In genomic region chr2:85797959-85798358, GRCh38 we compare ENCODE assay signal across 9 cellular contexts. TPM values are rescaled to one million over a fixed set of nuclear protein-coding genes. Genes with fewer than 3 reads are reported as not detected.
DNase-seq lines count a peak whose midpoint lies in the region; ATAC-seq and TF ChIP-seq lines count a peak whose summit lies in the region.
"Had no signal": no experiment of that assay in that cellular context is flagged by ENCODE, and none has a peak within 500 bp of the region (broad histone marks: within the 10 kb centered on the region; RNA-seq: fewer than 3 reads in every experiment).

No MANE protein-coding gene starts in this region.

- H3K9ac ChIP-seq in KMS-11 (no peak overlapping the region), mammary epithelial cell (ENCODE audit: insufficient read depth, low read length) (no peak overlapping the region)

- H4K20me1 ChIP-seq in KMS-11 (ENCODE audit: insufficient read depth) (no peaks in the 10 kb centered on the region), mammary epithelial cell (ENCODE audit: insufficient read depth, low read length) (no peaks in the 10 kb centered on the region)

- intact Hi-C loops in mammary epithelial cell (cut with micrococcal nuclease), result no loop called here

- dilution Hi-C loops in mammary epithelial cell (cut with HindIII; ENCODE audit: low sequenced_read_pairs), result no loop called here

- H3K4me1 ChIP-seq in KMS-11 (ENCODE audit: low read depth, poor library complexity, severe bottlenecking) (peaks cover 15% of the 10 kb centered on the region), mammary epithelial cell (ENCODE audit: insufficient read depth, low read length) (peaks cover 10% of the 10 kb centered on the region)

- H3K36me3 ChIP-seq in KMS-11 (ENCODE audit: insufficient read depth) (no peaks in the 10 kb centered on the region), mammary epithelial cell (ENCODE audit: insufficient read depth, low read length) (no peaks in the 10 kb centered on the region)

- no TSS peak for BruUV-seq in mammary epithelial cell (replicated peaks; lab: Mats Ljungman, UMichigan)

- H2AFZ ChIP-seq in KMS-11 (ENCODE audit: low read depth) (no peak overlapping the region), mammary epithelial cell (ENCODE audit: low read depth, low read length) (no peak overlapping the region)

- no peak overlapping the region for H3K4me2 ChIP-seq in KMS-11
- H3K4me2 ChIP-seq in mammary epithelial cell (ENCODE audit: insufficient read depth, low read depth, low read length), result no peak overlapping the region

- in situ Hi-C loops in mammary epithelial cell (cut with MboI; ENCODE audit: low sequenced_read_pairs in 2 of 2), result no loop called here

- WGBS in mammary epithelial cell (ENCODE audit: low coverage, missing lambda C conversion rate), result 100% methylated on average over 4 of the region's 4 CpGs

- no peak overlapping the region for H3K4me3 ChIP-seq in AG10803 (ENCODE audit: low read length)
- H3K4me3 ChIP-seq in KMS-11 (IDR thresholded peaks at IDR 0.05; ENCODE audit: insufficient read depth, low read depth, low read length), result no peak overlapping the region
- no peak overlapping the region for H3K4me3 ChIP-seq in mammary epithelial cell (replicated peaks in 1 of 3; ENCODE audit: insufficient read depth in 1 of 3, low read depth in 2 of 3, low read length in 3 of 3)

- H3K27me3 ChIP-seq in KMS-11 (ENCODE audit: insufficient read depth, low read depth) (no peaks in the 10 kb centered on the region; the same call in 1 of the 2 replicates), mammary epithelial cell (ENCODE audit: insufficient read depth, low read length) (no peaks in the 10 kb centered on the region)

- TF ChIP-seq CTCF in AG10803 (conservative IDR thresholded peaks at IDR 0.05; ENCODE audit: low read length) (peak; percentile 68), KMS-11 (conservative IDR thresholded peaks at IDR 0.05; ENCODE audit: low read depth, low read length) (peak; percentile 24; the same call in 1 of the 2 replicates), mammary epithelial cell (conservative IDR thresholded peaks at IDR 0.05 in 1 of 2, IDR thresholded peaks at IDR 0.05 in 1 of 2; ENCODE audit: extremely low read depth in 1 of 2, insufficient read depth in 1 of 2, low read depth in 1 of 2, low read length in 2 of 2) (peak; percentile 24 to 35)

- no peaks in the 10 kb centered on the region for H3K9me3 ChIP-seq in mammary epithelial cell (replicated peaks; ENCODE audit: insufficient read depth, low read length)

- DNase-seq in AG10803 (ENCODE audit: low read depth) (peak; percentile 52), mammary epithelial cell (no peak), left lobe of liver (ENCODE audit: low spot score) (no peak)
- no peak for DNase-seq in stimulated activated CD4-positive, alpha-beta T cell treated with anti-CD3 and anti-CD28 coated beads, Interleukin-12 subunit alpha, Interleukin-12 subunit beta, amount 100 ng/mL, for 4 hours
- DNase-seq in activated CD4-positive, CD25-positive, alpha-beta regulatory T cell (lab: John Stamatoyannopoulos, UW), result no peak
- DNase-seq: NCI-H1436 had no signal

- CTCF ChIA-PET in mammary epithelial cell (lab: Charles Lee; ENCODE audit: low non-redundant PET), result interaction anchor here (0.6 to 0.7 kb wide), 3 partner anchors 35 to 55 kb away, joined by 3 to 8 read pairs (median 5); no protein-coding TSS in a partner anchor

- ATAC-seq in left lobe of liver (peak; percentile 18), GM21515 (IDR thresholded peaks at IDR 0.05; ENCODE audit: unreplicated experiment) (no peak), HG03108 (IDR thresholded peaks at IDR 0.05; ENCODE audit: unreplicated experiment) (no peak)

- H3K27ac ChIP-seq in KMS-11 (no peak overlapping the region), mammary epithelial cell (ENCODE audit: insufficient read depth, low read depth, low read length) (no peak overlapping the region)

- H3K79me2 ChIP-seq in KMS-11 (ENCODE audit: insufficient read depth, low read depth) (no peaks in the 10 kb centered on the region), mammary epithelial cell (ENCODE audit: insufficient read depth, low read length) (no peaks in the 10 kb centered on the region)

RNA-seq across cellular contexts. Expression of gene ATOH8, which starts 44.2 kb away (rescaled TPM):
- not detected for total RNA-seq in mammary epithelial cell
- not detected for polyA plus RNA-seq in mammary epithelial cell
- not detected for polyA minus RNA-seq in mammary epithelial cell
- total RNA-seq in left lobe of liver, result 28.0 TPM

Comparison
In these comparisons a context has a peak if more than half of its experiments do, and no peak if none do; other contexts are left out.
1. RNA of gene ATOH8, which starts 44.2 kb away (total RNA-seq): 28.0 TPM in left lobe of liver (single experiment); not detected in mammary epithelial cell; every median in the first group is over 10 times any median in the second.
2. Peak in every context shown above with its lines, with median percentiles within 50 percentile points of each other: CTCF ChIP-seq.